8 cellular contexts compared by ENCODE assay signal in genomic region chr6:107116328-107116892, GRCh38. TPM values are rescaled to one million over a fixed set of nuclear protein-coding genes. Genes with fewer than 3 reads are reported as not detected.
A peak's percentile ranks its signal among the peaks of the same experiment; 100 is the strongest.
DNase-seq lines count a peak whose midpoint lies in the region; ATAC-seq and TF ChIP-seq lines count a peak whose summit lies in the region.

No MANE protein-coding gene starts in this region.

- peaks cover 25% of the 10 kb centered on the region for H3K79me2 ChIP-seq in Loucy (ENCODE audit: insufficient read depth, low read length)

- DNase-seq in GM06990 (ENCODE audit: extremely low read depth, insufficient read length) (no peak), SIG-M5 treated with dmso at 0.1 percent for 504 hours (lab: John Stamatoyannopoulos, UW; ENCODE audit: unreplicated experiment) (peak; percentile 76), choroid plexus epithelial cell (ENCODE audit: low read depth) (peak; percentile 53), lung microvascular endothelial cell (ENCODE audit: low read depth in 2 of 2) (peak; percentile 38 to 44), thyroid gland (peak; percentile 44 to 52)

- intact Hi-C loops in thyroid gland (cut with DNase I), result loop anchor here (5.0 kb wide), 1 partner anchor 89 kb away; the partner anchor contains the start of gene MTRES1

- no peak for TF ChIP-seq POLR2A in thyroid gland (IDR thresholded peaks at IDR 0.05)

- H3K27me3 ChIP-seq in GM06990 (replicated peaks; ENCODE audit: control insufficient read depth, insufficient read depth, low read length) (no peaks in the 10 kb centered on the region), Loucy (ENCODE audit: insufficient read depth, low read length, poor library complexity, severe bottlenecking) (no peaks in the 10 kb centered on the region), thyroid gland (no peaks in the 10 kb centered on the region)

- H3K9me3 ChIP-seq in Loucy (ENCODE audit: insufficient read depth, low read depth, low read length), result no peaks in the 10 kb centered on the region
- H3K9me3 ChIP-seq in thyroid gland, result no peaks in the 10 kb centered on the region

- H3K36me3 ChIP-seq in GM06990 (ENCODE audit: control insufficient read depth, insufficient read depth, low read length) (no peaks in the 10 kb centered on the region), Loucy (ENCODE audit: insufficient read depth, low read length) (no peaks in the 10 kb centered on the region), thyroid gland (no peaks in the 10 kb centered on the region)

- H3K4me2 ChIP-seq in Loucy (ENCODE audit: low read depth, low read length, poor library complexity, severe bottlenecking), result peak overlapping the region; percentile 96

- H3K4me3 ChIP-seq in GM06990 (replicated peaks; ENCODE audit: low read depth, low read length) (peak overlapping the region; percentile 64), Loucy (ENCODE audit: low read length, poor library complexity, severe bottlenecking) (peak overlapping the region; percentile 84), choroid plexus epithelial cell (ENCODE audit: low read depth, low read length) (peak overlapping the region; percentile 61), thyroid gland (replicated peaks in 1 of 3) (peak overlapping the region in 2 of 3 donors; percentile 9 to 53)

- no peaks in the 10 kb centered on the region for H3K9me2 ChIP-seq in Loucy (replicated peaks; ENCODE audit: low read depth, low read length)

- no peaks in the 10 kb centered on the region for H4K20me1 ChIP-seq in Loucy (ENCODE audit: insufficient read depth, low read length, poor library complexity, severe bottlenecking)

- H3K4me1 ChIP-seq in Loucy (ENCODE audit: insufficient read depth, low read length, poor library complexity, severe bottlenecking) (peaks cover 25% of the 10 kb centered on the region), thyroid gland (peaks cover 6% of the 10 kb centered on the region in 2 donors)

- H2AFZ ChIP-seq in Loucy (ENCODE audit: low read length), result peak overlapping the region; percentile 83

- H3K27ac ChIP-seq in thyroid gland, result peak overlapping the region in 1 of 3 donors; percentile 77

- WGBS in thyroid gland, 2 donors, result 6 to 8% methylated on average over 15 of the region's 15 CpGs

- peaks cover 5% of the 10 kb centered on the region; the same call in 1 of the 2 replicates for H3F3A ChIP-seq in Loucy (ENCODE audit: low read depth)

- H3K9ac ChIP-seq in Loucy (ENCODE audit: low read depth, low read length, poor library complexity, severe bottlenecking), result peak overlapping the region; percentile 84

- ATAC-seq in GM21515 (IDR thresholded peaks at IDR 0.05; ENCODE audit: unreplicated experiment) (no peak), HG03175 (IDR thresholded peaks at IDR 0.05; ENCODE audit: unreplicated experiment) (no peak)

- TF ChIP-seq CTCF in GM06990 (IDR thresholded peaks at IDR 0.05; ENCODE audit: insufficient read depth, low read length, poor library complexity, severe bottlenecking) (no peak), Loucy (conservative IDR thresholded peaks at IDR 0.05; ENCODE audit: low read length) (peak; percentile 52), choroid plexus epithelial cell (conservative IDR thresholded peaks at IDR 0.05; ENCODE audit: low read depth, low read length) (peak; percentile 23), thyroid gland (IDR thresholded peaks at IDR 0.05) (no peak)

RNA-seq across cellular contexts. Expression of gene BEND3, which starts 1.1 kb away (rescaled TPM):
- total RNA-seq in lung microvascular endothelial cell, result 1.3 and 2.6 TPM in 2 replicates
- total RNA-seq in thyroid gland, result 1 to 10 TPM; 2.5 to 5.9 (median 2.7) TPM

Comparison
In these comparisons a context has a peak if more than half of its experiments do, and no peak if none do; other contexts are left out.
1. H3K4me3 ChIP-seq: peak in every context shown above with its lines; median percentile 84 in Loucy; 64 in GM06990; 61 in choroid plexus epithelial cell; 31 in thyroid gland.
2. CTCF ChIP-seq: peak in Loucy (single experiment) and choroid plexus epithelial cell (single experiment); none in GM06990 (single experiment) and thyroid gland (0 of 6).